22 cellular contexts compared by ENCODE assay signal in the genomic region with DNA sequence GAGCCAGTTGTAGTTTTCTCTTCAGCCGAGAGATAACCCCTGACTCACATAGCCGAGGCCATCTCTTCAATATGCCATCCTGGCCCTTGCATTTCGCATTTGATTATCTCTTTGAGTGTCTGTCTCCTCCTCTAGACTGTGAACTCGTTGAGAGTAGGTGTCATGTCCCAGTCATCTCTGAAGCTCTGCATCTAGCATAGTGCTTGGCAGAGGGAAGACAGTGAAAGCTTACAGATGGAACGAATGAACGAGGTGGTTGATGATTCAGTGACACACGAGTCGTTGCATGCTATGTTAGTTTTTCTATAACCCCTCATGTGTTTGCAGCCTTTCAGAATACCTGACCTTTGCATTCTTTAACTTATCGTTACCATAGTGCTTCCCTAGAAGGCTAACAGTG. TPM values are rescaled to one million over a fixed set of nuclear protein-coding genes. Genes with fewer than 3 reads are reported as not detected.
A peak's percentile ranks its signal among the peaks of the same experiment; 100 is the strongest.
DNase-seq lines count a peak whose midpoint lies in the region; ATAC-seq, FAIRE-seq and TF ChIP-seq lines count a peak whose summit lies in the region.
"Had no signal": no experiment of that assay in that cellular context is flagged by ENCODE, and none has a peak within 500 bp of the region (broad histone marks: within the 10 kb centered on the region; RNA-seq: fewer than 3 reads in every experiment).

No MANE protein-coding gene starts in this region.

- H3K4me1 Mint-ChIP-seq in activated CD4-positive, alpha-beta T cell treated with anti-CD3 and anti-CD28 coated beads, Interleukin-2, amount 10 ng/mL, durations not matched to agents 24 days and 14 days: peaks cover 25% of the 10 kb centered on the region
- peaks cover 27 to 46% (median 28%) of the 10 kb centered on the region in 3 donors for H3K4me1 Mint-ChIP-seq in IgD-negative memory B cell

- no peaks in the 10 kb centered on the region for H3K36me3 ChIP-seq in bronchial epithelial cell (ENCODE audit: control insufficient read depth, insufficient read depth, low read length)
- H3K36me3 ChIP-seq: upper lobe of left lung had no signal

- no peaks in the 10 kb centered on the region for H3K9me3 Mint-ChIP-seq in activated CD4-positive, alpha-beta T cell treated with anti-CD3 and anti-CD28 coated beads, Interleukin-2, amount 10 ng/mL, durations not matched to agents 24 days and 14 days
- H3K9me3 Mint-ChIP-seq in IgD-negative memory B cell: peaks cover 0 to 2% (median under 1%) of the 10 kb centered on the region in 3 donors
- H3K9me3 Mint-ChIP-seq: WTC11 had no signal

- ATAC-seq in GM21526 (IDR thresholded peaks at IDR 0.05; ENCODE audit: low FRiP score, unreplicated experiment): no peak
- ATAC-seq: SK-N-SH treated with all-trans-retinoic acid at 6 μM for 48 hours, WTC11 had no signal

- FAIRE-seq in bronchial epithelial cell (lab: Jason Lieb, UNC): no peak
- FAIRE-seq: small intestine had no signal

- H3K27me3 ChIP-seq in bronchial epithelial cell (ENCODE audit: control insufficient read depth, insufficient read depth, low read length): no peaks in the 10 kb centered on the region
- H3K27me3 ChIP-seq: upper lobe of left lung had no signal

- H3K27ac Mint-ChIP-seq in activated CD4-positive, alpha-beta T cell treated with anti-CD3 and anti-CD28 coated beads, Interleukin-2, amount 10 ng/mL, durations not matched to agents 24 days and 14 days: peak overlapping the region; percentile 77
- peak overlapping the region in 2 of 3 donors; percentile 5 to 48 for H3K27ac Mint-ChIP-seq in IgD-negative memory B cell
- H3K27ac Mint-ChIP-seq: WTC11 had no signal

- intact Hi-C loops in activated CD4-positive, alpha-beta T cell treated with anti-CD3 and anti-CD28 coated beads, Interleukin-2, amount 10 ng/mL, durations not matched to agents 24 days and 14 days (cut with micrococcal nuclease): no loop called here

- H3K36me3 Mint-ChIP-seq in activated CD4-positive, alpha-beta T cell treated with anti-CD3 and anti-CD28 coated beads, Interleukin-2, amount 10 ng/mL, durations not matched to agents 24 days and 14 days (ENCODE audit: low read depth): no peaks in the 10 kb centered on the region
- no peaks in the 10 kb centered on the region for H3K36me3 Mint-ChIP-seq in IgD-negative memory B cell
- H3K36me3 Mint-ChIP-seq: naive B cell, WTC11 had no signal

- H3K4me3 ChIP-seq in bronchial epithelial cell (ENCODE audit: low read depth, low read length): no peak overlapping the region
- H3K4me3 ChIP-seq: upper lobe of left lung had no signal

- no peak overlapping the region for H3K4me3 Mint-ChIP-seq in activated CD4-positive, alpha-beta T cell treated with anti-CD3 and anti-CD28 coated beads, Interleukin-2, amount 10 ng/mL, durations not matched to agents 24 days and 14 days
- no peak overlapping the region for H3K4me3 Mint-ChIP-seq in IgD-negative memory B cell
- H3K4me3 Mint-ChIP-seq: naive B cell, WTC11 had no signal

- DNase-seq in activated CD4-positive, alpha-beta T cell treated with anti-CD3 and anti-CD28 coated beads, Interleukin-2, amount 10 ng/mL, durations not matched to agents 24 days and 14 days: no peak
- DNase-seq in activated CD4-positive, alpha-beta T cell treated with anti-CD3 and anti-CD28 coated beads for 1 hour: no peak
- DNase-seq in Ammon's horn (ENCODE audit: low spot score) (peak; percentile 55), bronchial epithelial cell (ENCODE audit: low read depth) (peak; percentile 67), medulla oblongata (ENCODE audit: extremely low spot score) (no peak), 8988T (no peak)
- DNase-seq: activated effector memory CD4-positive, alpha-beta T cell treated with anti-CD3 and anti-CD28 coated beads, Interleukin-2, amount 50 U/mL, for 16 hours; amniotic stem cell; C1 segment of cervical spinal cord; glutamatergic neuron; H7; kidney glomerular epithelial cell; naive B cell; NCI-H2107; NCI-H526 treated with DMSO at 0.1 percent for 48 hours; occipital lobe; small intestine; upper lobe of left lung had no signal

- no peaks in the 10 kb centered on the region for H3K27me3 Mint-ChIP-seq in activated CD4-positive, alpha-beta T cell treated with anti-CD3 and anti-CD28 coated beads, Interleukin-2, amount 10 ng/mL, durations not matched to agents 24 days and 14 days
- H3K27me3 Mint-ChIP-seq in IgD-negative memory B cell: no peaks in the 10 kb centered on the region

- no peak for TF ChIP-seq CTCF in bronchial epithelial cell (IDR thresholded peaks at IDR 0.05; ENCODE audit: insufficient read depth, low read length, severe bottlenecking)

RNA-seq across cellular contexts. Expression of a gene that starts 59.9 kb away (rescaled TPM):
- 1.7 and 1.8 TPM in 2 replicates for total RNA-seq in activated CD4-positive, alpha-beta T cell treated with anti-CD3 and anti-CD28 coated beads, Interleukin-2, amount 10 ng/mL, durations not matched to agents 24 days and 14 days
- 31.0 TPM for polyA plus RNA-seq in IgD-negative memory B cell
- total RNA-seq in bronchial epithelial cell: 0.79 and 4.1 TPM in 2 replicates

Comparison
In these comparisons a context has a peak if more than half of its experiments do, and no peak if none do; other contexts are left out.
1. DNase-seq: peak in Ammon's horn (single experiment) and bronchial epithelial cell (single experiment); none in activated CD4-positive, alpha-beta T cell treated with anti-CD3 and anti-CD28 coated beads, Interleukin-2, amount 10 ng/mL, durations not matched to agents 24 days and 14 days (single experiment), activated CD4-positive, alpha-beta T cell treated with anti-CD3 and anti-CD28 coated beads for 1 hour (single experiment), medulla oblongata (single experiment) and 8988T (single experiment).